Comparison of ENCODE assay signal across 1 cellular context in the genomic region with DNA sequence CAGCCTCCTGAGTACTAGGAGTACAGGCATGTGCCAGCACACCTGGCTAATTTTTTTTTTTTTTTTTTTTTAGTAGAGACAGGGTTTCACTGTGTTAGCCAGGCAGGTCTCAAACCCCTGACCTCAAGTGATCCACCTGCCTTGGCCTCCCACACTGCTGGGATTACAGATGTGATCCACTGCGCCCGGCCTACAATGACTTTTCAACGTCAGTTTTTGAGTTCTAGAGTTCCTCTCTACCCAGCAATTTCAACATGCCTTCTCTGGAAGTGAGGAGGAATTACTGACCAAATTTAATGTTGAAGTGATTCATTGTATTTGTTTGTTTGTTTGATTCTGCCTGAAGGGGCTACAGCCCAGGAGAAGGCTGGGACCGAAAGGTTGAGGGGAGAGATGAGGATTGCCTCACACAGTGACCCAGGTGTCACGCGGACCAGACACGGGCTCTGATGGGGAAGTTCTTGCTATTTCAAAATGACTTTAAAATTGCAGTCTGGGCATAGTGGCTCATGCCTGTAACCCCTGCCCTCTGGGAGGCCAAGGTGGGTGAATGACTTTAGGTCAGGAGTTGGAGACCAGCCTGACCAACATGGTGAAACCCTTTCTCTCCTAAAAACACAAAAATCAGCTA.
TF ChIP-seq lines count a peak whose summit lies in the region.

No MANE protein-coding gene starts in this region.

TF ChIP-seq in H1, 55 proteins besides CTCF, POLR2A, EP300 and RAD21:
- TF ChIP-seq CHD1 (IDR thresholded peaks at IDR 0.05; ENCODE audit: low read depth, low read length) (no peak), CEBPB (IDR thresholded peaks at IDR 0.05; ENCODE audit: low read depth, low read length) (no peak), BCL11A (IDR thresholded peaks at IDR 0.05; ENCODE audit: low read depth in 2 of 2, low read length in 2 of 2) (no peak), TAF7 (optimal IDR thresholded peaks at IDR 0.05; ENCODE audit: borderline replicate concordance, low read depth, low read length) (no peak)
- TF ChIP-seq, protein P1, sequence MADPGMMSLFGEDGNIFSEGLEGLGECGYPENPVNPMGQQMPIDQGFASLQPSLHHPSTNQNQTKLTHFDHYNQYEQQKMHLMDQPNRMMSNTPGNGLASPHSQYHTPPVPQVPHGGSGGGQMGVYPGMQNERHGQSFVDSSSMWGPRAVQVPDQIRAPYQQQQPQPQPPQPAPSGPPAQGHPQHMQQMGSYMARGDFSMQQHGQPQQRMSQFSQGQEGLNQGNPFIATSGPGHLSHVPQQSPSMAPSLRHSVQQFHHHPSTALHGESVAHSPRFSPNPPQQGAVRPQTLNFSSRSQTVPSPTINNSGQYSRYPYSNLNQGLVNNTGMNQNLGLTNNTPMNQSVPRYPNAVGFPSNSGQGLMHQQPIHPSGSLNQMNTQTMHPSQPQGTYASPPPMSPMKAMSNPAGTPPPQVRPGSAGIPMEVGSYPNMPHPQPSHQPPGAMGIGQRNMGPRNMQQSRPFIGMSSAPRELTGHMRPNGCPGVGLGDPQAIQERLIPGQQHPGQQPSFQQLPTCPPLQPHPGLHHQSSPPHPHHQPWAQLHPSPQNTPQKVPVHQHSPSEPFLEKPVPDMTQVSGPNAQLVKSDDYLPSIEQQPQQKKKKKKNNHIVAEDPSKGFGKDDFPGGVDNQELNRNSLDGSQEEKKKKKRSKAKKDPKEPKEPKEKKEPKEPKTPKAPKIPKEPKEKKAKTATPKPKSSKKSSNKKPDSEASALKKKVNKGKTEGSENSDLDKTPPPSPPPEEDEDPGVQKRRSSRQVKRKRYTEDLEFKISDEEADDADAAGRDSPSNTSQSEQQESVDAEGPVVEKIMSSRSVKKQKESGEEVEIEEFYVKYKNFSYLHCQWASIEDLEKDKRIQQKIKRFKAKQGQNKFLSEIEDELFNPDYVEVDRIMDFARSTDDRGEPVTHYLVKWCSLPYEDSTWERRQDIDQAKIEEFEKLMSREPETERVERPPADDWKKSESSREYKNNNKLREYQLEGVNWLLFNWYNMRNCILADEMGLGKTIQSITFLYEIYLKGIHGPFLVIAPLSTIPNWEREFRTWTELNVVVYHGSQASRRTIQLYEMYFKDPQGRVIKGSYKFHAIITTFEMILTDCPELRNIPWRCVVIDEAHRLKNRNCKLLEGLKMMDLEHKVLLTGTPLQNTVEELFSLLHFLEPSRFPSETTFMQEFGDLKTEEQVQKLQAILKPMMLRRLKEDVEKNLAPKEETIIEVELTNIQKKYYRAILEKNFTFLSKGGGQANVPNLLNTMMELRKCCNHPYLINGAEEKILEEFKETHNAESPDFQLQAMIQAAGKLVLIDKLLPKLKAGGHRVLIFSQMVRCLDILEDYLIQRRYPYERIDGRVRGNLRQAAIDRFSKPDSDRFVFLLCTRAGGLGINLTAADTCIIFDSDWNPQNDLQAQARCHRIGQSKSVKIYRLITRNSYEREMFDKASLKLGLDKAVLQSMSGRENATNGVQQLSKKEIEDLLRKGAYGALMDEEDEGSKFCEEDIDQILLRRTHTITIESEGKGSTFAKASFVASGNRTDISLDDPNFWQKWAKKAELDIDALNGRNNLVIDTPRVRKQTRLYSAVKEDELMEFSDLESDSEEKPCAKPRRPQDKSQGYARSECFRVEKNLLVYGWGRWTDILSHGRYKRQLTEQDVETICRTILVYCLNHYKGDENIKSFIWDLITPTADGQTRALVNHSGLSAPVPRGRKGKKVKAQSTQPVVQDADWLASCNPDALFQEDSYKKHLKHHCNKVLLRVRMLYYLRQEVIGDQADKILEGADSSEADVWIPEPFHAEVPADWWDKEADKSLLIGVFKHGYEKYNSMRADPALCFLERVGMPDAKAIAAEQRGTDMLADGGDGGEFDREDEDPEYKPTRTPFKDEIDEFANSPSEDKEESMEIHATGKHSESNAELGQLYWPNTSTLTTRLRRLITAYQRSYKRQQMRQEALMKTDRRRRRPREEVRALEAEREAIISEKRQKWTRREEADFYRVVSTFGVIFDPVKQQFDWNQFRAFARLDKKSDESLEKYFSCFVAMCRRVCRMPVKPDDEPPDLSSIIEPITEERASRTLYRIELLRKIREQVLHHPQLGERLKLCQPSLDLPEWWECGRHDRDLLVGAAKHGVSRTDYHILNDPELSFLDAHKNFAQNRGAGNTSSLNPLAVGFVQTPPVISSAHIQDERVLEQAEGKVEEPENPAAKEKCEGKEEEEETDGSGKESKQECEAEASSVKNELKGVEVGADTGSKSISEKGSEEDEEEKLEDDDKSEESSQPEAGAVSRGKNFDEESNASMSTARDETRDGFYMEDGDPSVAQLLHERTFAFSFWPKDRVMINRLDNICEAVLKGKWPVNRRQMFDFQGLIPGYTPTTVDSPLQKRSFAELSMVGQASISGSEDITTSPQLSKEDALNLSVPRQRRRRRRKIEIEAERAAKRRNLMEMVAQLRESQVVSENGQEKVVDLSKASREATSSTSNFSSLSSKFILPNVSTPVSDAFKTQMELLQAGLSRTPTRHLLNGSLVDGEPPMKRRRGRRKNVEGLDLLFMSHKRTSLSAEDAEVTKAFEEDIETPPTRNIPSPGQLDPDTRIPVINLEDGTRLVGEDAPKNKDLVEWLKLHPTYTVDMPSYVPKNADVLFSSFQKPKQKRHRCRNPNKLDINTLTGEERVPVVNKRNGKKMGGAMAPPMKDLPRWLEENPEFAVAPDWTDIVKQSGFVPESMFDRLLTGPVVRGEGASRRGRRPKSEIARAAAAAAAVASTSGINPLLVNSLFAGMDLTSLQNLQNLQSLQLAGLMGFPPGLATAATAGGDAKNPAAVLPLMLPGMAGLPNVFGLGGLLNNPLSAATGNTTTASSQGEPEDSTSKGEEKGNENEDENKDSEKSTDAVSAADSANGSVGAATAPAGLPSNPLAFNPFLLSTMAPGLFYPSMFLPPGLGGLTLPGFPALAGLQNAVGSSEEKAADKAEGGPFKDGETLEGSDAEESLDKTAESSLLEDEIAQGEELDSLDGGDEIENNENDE (IDR thresholded peaks at IDR 0.05; ENCODE audit: insufficient replicate concordance, low read length), result no peak
